In genomic region chr2:196987298-196987653, GRCh38 we compare ENCODE assay signal across 10 cellular contexts.
A peak's percentile ranks its signal among the peaks of the same experiment; 100 is the strongest.
DNase-seq lines count a peak whose midpoint lies in the region; ATAC-seq and TF ChIP-seq lines count a peak whose summit lies in the region.
"Had no signal": no experiment of that assay in that cellular context is flagged by ENCODE, and none has a peak within 500 bp of the region (broad histone marks: within the 10 kb centered on the region; RNA-seq: fewer than 3 reads in every experiment).

No MANE protein-coding gene starts in this region.

- peak overlapping the region; percentile 75 for H3K4me2 ChIP-seq in SK-N-SH

- peaks cover 13% of the 10 kb centered on the region for H3F3A ChIP-seq in SK-N-SH (replicated peaks; ENCODE audit: insufficient read depth)

- H3K27ac ChIP-seq in SK-N-SH (ENCODE audit: low read depth in 2 of 2, low read length in 1 of 2) (peak overlapping the region; percentile 93 to 99), stomach (peak overlapping the region in 4 of 5 donors; percentile 13 to 78 (median 62))

- POLR2A ChIA-PET in SK-N-SH (lab: Yijun Ruan, JAX) = no interaction called here

- H3K4me1 Mint-ChIP-seq in activated naive CD4-positive, alpha-beta T cell treated with anti-CD3 and anti-CD28 coated beads for 36 hours (ENCODE audit: low read depth) = peaks cover 75% of the 10 kb centered on the region

- TF ChIP-seq EP300 in SK-N-SH (IDR thresholded peaks at IDR 0.05; ENCODE audit: borderline replicate concordance in 1 of 2, low read depth in 1 of 2, low read length in 1 of 2) = no peak
- no peak for TF ChIP-seq EP300 in stomach (IDR thresholded peaks at IDR 0.05)

- peak overlapping the region; percentile 81 for H3K9ac ChIP-seq in SK-N-SH

- peaks cover 11% of the 10 kb centered on the region for H3K9me3 Mint-ChIP-seq in activated naive CD4-positive, alpha-beta T cell treated with anti-CD3 and anti-CD28 coated beads for 36 hours

- H3K27me3 ChIP-seq in SK-N-SH (ENCODE audit: insufficient read depth) (no peaks in the 10 kb centered on the region), stomach (no peaks in the 10 kb centered on the region)

- H3K27me3 Mint-ChIP-seq in activated naive CD4-positive, alpha-beta T cell treated with anti-CD3 and anti-CD28 coated beads for 36 hours (ENCODE audit: low read depth) = no peaks in the 10 kb centered on the region

- WGBS in SK-N-SH (ENCODE audit: low lambda C conversion rate) = 41% methylated on average over 1 of the region's 1 CpG
- 61 to 79% (median 70%) methylated on average over 1 of the region's 1 CpG for WGBS in stomach, 5 donors

- CTCF ChIA-PET in activated naive CD4-positive, alpha-beta T cell treated with anti-CD3 and anti-CD28 coated beads for 36 hours (lab: Charles Lee) = interaction anchor here (0.9 kb wide), 1 partner anchor 59 kb away, joined by 5 read pairs; no protein-coding TSS in a partner anchor
- CTCF ChIA-PET in SK-N-SH (lab: Yijun Ruan, JAX) = interaction anchor here (0.7 kb wide), 1 partner anchor 1126 kb away, joined by 3 read pairs; no protein-coding TSS in a partner anchor

- H3K9me2 ChIP-seq in SK-N-SH = no peaks in the 10 kb centered on the region

- TF ChIP-seq CTCF in SK-N-SH (IDR thresholded peaks at IDR 0.05) = no peak
- no peak for TF ChIP-seq CTCF in foreskin fibroblast (IDR thresholded peaks at IDR 0.05; ENCODE audit: low read depth, low read length)
- TF ChIP-seq CTCF in stomach (IDR thresholded peaks at IDR 0.05) = no peak

- H3K4me3 Mint-ChIP-seq in activated naive CD4-positive, alpha-beta T cell treated with anti-CD3 and anti-CD28 coated beads for 36 hours = no peak overlapping the region

- intact Hi-C loops in activated naive CD4-positive, alpha-beta T cell treated with anti-CD3 and anti-CD28 coated beads for 36 hours (cut with micrococcal nuclease) = loop anchor here (5.0 to 10.0 kb wide), 4 partner anchors 610 to 1425 kb away; no protein-coding TSS in a partner anchor
- intact Hi-C loops in stomach (cut with DNase I; ENCODE audit: low total_unique reads) = no loop called here

- no peak for DNase-seq in activated naive CD4-positive, alpha-beta T cell treated with anti-CD3 and anti-CD28 coated beads for 36 hours
- DNase-seq in activated naive CD4-positive, alpha-beta T cell (lab: John Stamatoyannopoulos, UW) = no peak
- DNase-seq in SK-N-SH (no peak), foreskin fibroblast (peak in 1 of 2 donors; percentile 49), stomach (no peak)
- DNase-seq: activated CD4-positive, CD25-positive, alpha-beta regulatory T cell treated with anti-CD3 and anti-CD28 coated beads, Interleukin-2, amount 50 U/mL, for 72 hours; Caco-2 had no signal

- H3K36me3 Mint-ChIP-seq in activated naive CD4-positive, alpha-beta T cell treated with anti-CD3 and anti-CD28 coated beads for 36 hours (ENCODE audit: low read depth) = peaks cover 35% of the 10 kb centered on the region

- no peak for TF ChIP-seq RAD21 in SK-N-SH (IDR thresholded peaks at IDR 0.05; ENCODE audit: low read length)

- H3K4me1 ChIP-seq in SK-N-SH (ENCODE audit: control insufficient read depth in 1 of 2, insufficient read depth in 2 of 2, low read depth in 1 of 2, low read length in 1 of 2) (peaks cover 16 to 24% of the 10 kb centered on the region in 2 experiments), stomach (peaks cover 0 to 22% (median 14%) of the 10 kb centered on the region in 4 donors)
- H3K4me1 ChIP-seq: Caco-2 had no signal

- H3K36me3 ChIP-seq in SK-N-SH (replicated peaks in 1 of 2; ENCODE audit: control insufficient read depth in 1 of 2, insufficient read depth in 2 of 2, low read length in 1 of 2) (no peaks in the 10 kb centered on the region), stomach (peaks cover 0 to 13% (median 12%) of the 10 kb centered on the region in 4 donors)

- no peaks in the 10 kb centered on the region for H3K79me2 ChIP-seq in SK-N-SH (ENCODE audit: insufficient read depth)

- TF ChIP-seq POLR2A in stomach (IDR thresholded peaks at IDR 0.05) = no peak

- peak overlapping the region; percentile 79 for H2AFZ ChIP-seq in SK-N-SH (ENCODE audit: low read depth)

- H4K20me1 ChIP-seq in SK-N-SH (ENCODE audit: insufficient read depth) = no peaks in the 10 kb centered on the region

- peak overlapping the region; percentile 98 for H3K27ac Mint-ChIP-seq in activated naive CD4-positive, alpha-beta T cell treated with anti-CD3 and anti-CD28 coated beads for 36 hours

- peak overlapping the region; percentile 25 to 34; a peak in 2 of 4 replicates for H3K4me3 ChIP-seq in SK-N-SH (ENCODE audit: low read depth in 2 of 2, low read length in 1 of 2)
- H3K4me3 ChIP-seq in foreskin fibroblast (ENCODE audit: low read depth in 1 of 2, low read length in 2 of 2) = peak overlapping the region; percentile 25 to 49
- no peak overlapping the region for H3K4me3 ChIP-seq in stomach

- ATAC-seq in GM19455 (IDR thresholded peaks at IDR 0.05; ENCODE audit: unreplicated experiment) = no peak
- no peak for ATAC-seq in HG03460 (IDR thresholded peaks at IDR 0.05; ENCODE audit: unreplicated experiment)
- no peak for ATAC-seq in GM18858 (IDR thresholded peaks at IDR 0.05; ENCODE audit: unreplicated experiment)

- H3K9me3 ChIP-seq in SK-N-SH = no peaks in the 10 kb centered on the region
- no peaks in the 10 kb centered on the region for H3K9me3 ChIP-seq in stomach
- H3K9me3 ChIP-seq: Caco-2 had no signal

TF ChIP-seq in SK-N-SH, 30 proteins besides CTCF, POLR2A, EP300 and RAD21:
- peak; percentile 8; the same call in 1 of the 2 replicates for TF ChIP-seq JUND (IDR thresholded peaks at IDR 0.05)
- TF ChIP-seq, protein P1, sequence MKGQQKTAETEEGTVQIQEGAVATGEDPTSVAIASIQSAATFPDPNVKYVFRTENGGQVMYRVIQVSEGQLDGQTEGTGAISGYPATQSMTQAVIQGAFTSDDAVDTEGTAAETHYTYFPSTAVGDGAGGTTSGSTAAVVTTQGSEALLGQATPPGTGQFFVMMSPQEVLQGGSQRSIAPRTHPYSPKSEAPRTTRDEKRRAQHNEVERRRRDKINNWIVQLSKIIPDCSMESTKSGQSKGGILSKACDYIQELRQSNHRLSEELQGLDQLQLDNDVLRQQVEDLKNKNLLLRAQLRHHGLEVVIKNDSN (IDR thresholded peaks at IDR 0.05; ENCODE audit: borderline replicate concordance, low read depth) = no peak

Comparison
In these comparisons a context has a peak if more than half of its experiments do, and no peak if none do; other contexts are left out.
1. H3K4me3 ChIP-seq: peak in SK-N-SH (2 of 2) and foreskin fibroblast (2 of 2); none in stomach (0 of 4).